16 cellular contexts compared by ENCODE assay signal in the genomic region with DNA sequence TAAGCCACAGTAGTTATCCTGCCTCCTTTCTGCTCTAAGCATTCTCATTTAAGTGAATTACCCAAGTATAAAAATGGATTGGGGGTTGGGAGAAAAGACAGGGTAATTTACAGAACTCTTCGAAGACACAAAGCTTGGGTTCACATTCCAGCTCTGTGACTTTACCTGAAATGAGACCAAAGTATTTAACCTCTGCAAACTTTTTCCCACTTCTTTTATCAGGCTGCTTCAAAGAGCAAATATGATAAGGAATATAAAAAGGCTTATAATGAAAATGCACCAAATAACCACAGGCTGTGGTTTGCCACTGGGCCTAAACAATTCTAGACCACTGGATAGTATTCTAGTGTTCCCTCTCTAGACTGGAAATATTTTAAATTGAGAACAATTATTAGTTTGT.
DNase-seq lines count a peak whose midpoint lies in the region; ATAC-seq, FAIRE-seq and TF ChIP-seq lines count a peak whose summit lies in the region.
"Had no signal": no experiment of that assay in that cellular context is flagged by ENCODE, and none has a peak within 500 bp of the region (broad histone marks: within the 10 kb centered on the region; RNA-seq: fewer than 3 reads in every experiment).

No MANE protein-coding gene starts in this region.

- H2AFZ ChIP-seq in SK-N-SH (ENCODE audit: low read depth) (no peak overlapping the region), endothelial cell of umbilical vein (ENCODE audit: low read depth, low read length) (no peak overlapping the region), neural progenitor cell (replicated peaks) (no peak overlapping the region)

- TSS peak; percentile 38 for BruUV-seq in endothelial cell of umbilical vein (replicated peaks; lab: Mats Ljungman, UMichigan)

- H3K9me3 ChIP-seq in SK-N-SH (no peaks in the 10 kb centered on the region), endothelial cell of umbilical vein (replicated peaks; ENCODE audit: control insufficient read depth, insufficient read depth, low read length) (no peaks in the 10 kb centered on the region), neural progenitor cell (ENCODE audit: low read depth) (no peaks in the 10 kb centered on the region), upper lobe of left lung (no peaks in the 10 kb centered on the region)

- H3K9me1 ChIP-seq in endothelial cell of umbilical vein (replicated peaks; ENCODE audit: control insufficient read depth, extremely low read depth, insufficient read depth, low read length) = no peaks in the 10 kb centered on the region

- ATAC-seq in SK-N-SH treated with all-trans-retinoic acid at 6 μM for 48 hours (no peak), upper lobe of left lung (ENCODE audit: low FRiP score in 2 of 2) (no peak)
- ATAC-seq: activated T-cell treated with anti-CD3 and anti-CD28 coated beads, Interleukin-2, amount 50 U/mL, for 4 hours; stimulated activated effector memory CD8-positive, alpha-beta T cell treated with anti-CD3 and anti-CD28 coated beads, Interleukin-12 subunit alpha, Interleukin-12 subunit beta, amount 100 ng/mL, for 72 hours had no signal

- H3K27ac Mint-ChIP-seq in neural progenitor cell = no peak overlapping the region
- H3K27ac Mint-ChIP-seq: CD4-positive, alpha-beta T cell; stimulated activated effector memory CD8-positive, alpha-beta T cell treated with anti-CD3 and anti-CD28 coated beads, Interleukin-12 subunit alpha, Interleukin-12 subunit beta, amount 100 ng/mL, for 72 hours had no signal

- FAIRE-seq in endothelial cell of umbilical vein (lab: Jason Lieb, UNC) = no peak

- POLR2A ChIA-PET in SK-N-SH (lab: Yijun Ruan, JAX) = no interaction called here
- POLR2A ChIA-PET in endothelial cell of umbilical vein (lab: Charles Lee) = no interaction called here

- H3K4me1 ChIP-seq in SK-N-SH (ENCODE audit: control insufficient read depth in 1 of 2, insufficient read depth in 2 of 2, low read depth in 1 of 2, low read length in 1 of 2) = peaks cover 9 to 42% of the 10 kb centered on the region in 2 experiments
- H3K4me1 ChIP-seq in endothelial cell of umbilical vein (ENCODE audit: control insufficient read depth, extremely low read depth, insufficient read depth, low read length) = peaks cover 68% of the 10 kb centered on the region
- H3K4me1 ChIP-seq in neural progenitor cell = peaks cover 68% of the 10 kb centered on the region
- peaks cover 11 to 37% (median 18%) of the 10 kb centered on the region in 4 donors for H3K4me1 ChIP-seq in upper lobe of left lung

- H3K9ac ChIP-seq in SK-N-SH (peak overlapping the region; percentile 67; the same call in 1 of the 2 replicates), endothelial cell of umbilical vein (replicated peaks; ENCODE audit: extremely low read depth, insufficient read depth, low read length) (peak overlapping the region; percentile 95), neural progenitor cell (no peak overlapping the region)

- peaks cover 2% of the 10 kb centered on the region for H3K36me3 Mint-ChIP-seq in neural progenitor cell
- H3K36me3 Mint-ChIP-seq: stimulated activated effector memory CD8-positive, alpha-beta T cell treated with anti-CD3 and anti-CD28 coated beads, Interleukin-12 subunit alpha, Interleukin-12 subunit beta, amount 100 ng/mL, for 72 hours had no signal

- H3K4me3 ChIP-seq in SK-N-SH (ENCODE audit: low read depth in 2 of 2, low read length in 1 of 2) (no peak overlapping the region; a peak in 1 of 4 replicates), endothelial cell of umbilical vein (replicated peaks in 1 of 3; ENCODE audit: insufficient read depth in 1 of 3, low read depth in 1 of 3, low read length in 3 of 3) (peak overlapping the region in 2 of 3 experiments; percentile 5 to 96), neural progenitor cell (no peak overlapping the region), upper lobe of left lung (no peak overlapping the region)

- TF ChIP-seq RAD21 in SK-N-SH (IDR thresholded peaks at IDR 0.05; ENCODE audit: low read length) = no peak

- H3K4me2 ChIP-seq in SK-N-SH (peak overlapping the region; percentile 74), endothelial cell of umbilical vein (ENCODE audit: insufficient read depth, low read length) (peak overlapping the region; percentile 97), neural progenitor cell (no peak overlapping the region)

- peaks cover 7% of the 10 kb centered on the region; the same call in 1 of the 2 replicates for H4K20me1 ChIP-seq in SK-N-SH (ENCODE audit: insufficient read depth)
- no peaks in the 10 kb centered on the region for H4K20me1 ChIP-seq in endothelial cell of umbilical vein (replicated peaks; ENCODE audit: control insufficient read depth, extremely low read depth, insufficient read depth, low read length)
- H4K20me1 ChIP-seq in neural progenitor cell (ENCODE audit: low read depth) = no peaks in the 10 kb centered on the region

- no peak for TF ChIP-seq POLR2A in endothelial cell of umbilical vein (IDR thresholded peaks at IDR 0.05; ENCODE audit: low read depth, low read length)
- no peak for TF ChIP-seq POLR2A in upper lobe of left lung (IDR thresholded peaks at IDR 0.05)

- H3K27me3 ChIP-seq in SK-N-SH (ENCODE audit: insufficient read depth) (no peaks in the 10 kb centered on the region), endothelial cell of umbilical vein (ENCODE audit: control insufficient read depth in 2 of 2, insufficient read depth in 2 of 2, low read length in 2 of 2) (no peaks in the 10 kb centered on the region), neural progenitor cell (no peaks in the 10 kb centered on the region), upper lobe of left lung (no peaks in the 10 kb centered on the region)

- H3F3A ChIP-seq in SK-N-SH (replicated peaks; ENCODE audit: insufficient read depth) (peaks cover 48% of the 10 kb centered on the region), neural progenitor cell (ENCODE audit: low read depth) (peaks cover 17% of the 10 kb centered on the region)

- dilution Hi-C loops in endothelial cell of umbilical vein (cut with MboI; ENCODE audit: extremely low pct_ligation_motif_present, low sequenced_read_pairs) = no loop called here

- CTCF ChIA-PET in SK-N-SH (lab: Yijun Ruan, JAX) (interaction anchor here (1.0 kb wide), 1 partner anchor 19 kb away, joined by 3 read pairs; no protein-coding TSS in a partner anchor), endothelial cell of umbilical vein (lab: Charles Lee) (interaction anchor here (1.0 to 6.4 kb wide), 3 partner anchors 14 to 113 kb away, joined by 3 to 48 read pairs (median 8); no protein-coding TSS in a partner anchor)

- no peaks in the 10 kb centered on the region for H3K9me3 Mint-ChIP-seq in neural progenitor cell
- H3K9me3 Mint-ChIP-seq: activated T-cell treated with anti-CD3 and anti-CD28 coated beads, Interleukin-2, amount 50 U/mL, for 4 hours; CD4-positive, alpha-beta T cell; stimulated activated effector memory CD8-positive, alpha-beta T cell treated with anti-CD3 and anti-CD28 coated beads, Interleukin-12 subunit alpha, Interleukin-12 subunit beta, amount 100 ng/mL, for 72 hours had no signal

- TF ChIP-seq EP300 in SK-N-SH (IDR thresholded peaks at IDR 0.05; ENCODE audit: borderline replicate concordance in 1 of 2, low read depth in 1 of 2, low read length in 1 of 2) (no peak), upper lobe of left lung (IDR thresholded peaks at IDR 0.05) (no peak)

- H3K79me2 ChIP-seq in SK-N-SH (ENCODE audit: insufficient read depth) (peaks cover 100% of the 10 kb centered on the region), endothelial cell of umbilical vein (ENCODE audit: control insufficient read depth, insufficient read depth, low read length) (peaks cover 61% of the 10 kb centered on the region), neural progenitor cell (ENCODE audit: low read depth) (peaks cover 8% of the 10 kb centered on the region)

- no peaks in the 10 kb centered on the region for H3K9me2 ChIP-seq in SK-N-SH

- WGBS in SK-N-SH (ENCODE audit: low lambda C conversion rate) = 71% methylated on average over 1 of the region's 1 CpG
- WGBS in upper lobe of left lung, 2 donors = 54 to 71% methylated on average over 1 of the region's 1 CpG

- DNase-seq in SK-N-SH (no peak), endothelial cell of umbilical vein (ENCODE audit: low read depth, low spot score) (no peak), neural progenitor cell (ENCODE audit: low spot score) (no peak), upper lobe of left lung (no peak), NCI-H526 treated with DMSO at 0.1 percent for 48 hours (lab: John Stamatoyannopoulos, UW) (no peak), T1000 (lab: John Stamatoyannopoulos, UW) (no peak)
- DNase-seq in activated CD4-positive, alpha-beta T cell treated with anti-CD3 and anti-CD28 coated beads for 48 hours = no peak
- DNase-seq: activated T-cell treated with anti-CD3 and anti-CD28 coated beads, Interleukin-2, amount 50 U/mL, for 4 hours; CD4-positive, alpha-beta T cell; hypothalamus; KG1; NCI-H1105 treated with DMSO at 0.1 percent for 48 hours; NK-92 treated with Interleukin-12 subunit alpha and Interleukin-12 subunit beta, amount 100 ng/mL, for 24 hours had no signal

- H3K4me3 Mint-ChIP-seq in neural progenitor cell = no peak overlapping the region
- H3K4me3 Mint-ChIP-seq: activated T-cell treated with anti-CD3 and anti-CD28 coated beads, Interleukin-2, amount 50 U/mL, for 4 hours; CD4-positive, alpha-beta T cell; stimulated activated effector memory CD8-positive, alpha-beta T cell treated with anti-CD3 and anti-CD28 coated beads, Interleukin-12 subunit alpha, Interleukin-12 subunit beta, amount 100 ng/mL, for 72 hours had no signal

- H3K27ac ChIP-seq in SK-N-SH (ENCODE audit: low read depth in 2 of 2, low read length in 1 of 2) (peak overlapping the region; percentile 48 to 91; a peak in 3 of 4 replicates), endothelial cell of umbilical vein (ENCODE audit: insufficient read depth, low read depth, low read length) (peak overlapping the region; percentile 94), neural progenitor cell (peak overlapping the region; percentile 33), upper lobe of left lung (peak overlapping the region in 3 of 4 donors; percentile 4 to 71 (median 67))
- H3K27ac ChIP-seq: 22Rv1 had no signal

- intact Hi-C loops in endothelial cell of umbilical vein (cut with micrococcal nuclease) = no loop called here

- TF ChIP-seq CTCF in SK-N-SH (IDR thresholded peaks at IDR 0.05) (no peak), endothelial cell of umbilical vein (IDR thresholded peaks at IDR 0.05; ENCODE audit: extremely low read depth in 1 of 2, insufficient read depth in 1 of 2, low read depth in 1 of 2, low read length in 2 of 2) (no peak), neural progenitor cell (IDR thresholded peaks at IDR 0.05) (no peak), upper lobe of left lung (IDR thresholded peaks at IDR 0.05) (no peak)

- no peaks in the 10 kb centered on the region for H3K27me3 Mint-ChIP-seq in neural progenitor cell (ENCODE audit: insufficient read depth, low read depth)

- peaks cover 48% of the 10 kb centered on the region for H3K4me1 Mint-ChIP-seq in neural progenitor cell
- H3K4me1 Mint-ChIP-seq: stimulated activated effector memory CD8-positive, alpha-beta T cell treated with anti-CD3 and anti-CD28 coated beads, Interleukin-12 subunit alpha, Interleukin-12 subunit beta, amount 100 ng/mL, for 72 hours had no signal

- H3K36me3 ChIP-seq in SK-N-SH (replicated peaks in 1 of 2; ENCODE audit: control insufficient read depth in 1 of 2, insufficient read depth in 2 of 2, low read length in 1 of 2) = peaks cover 20 to 40% of the 10 kb centered on the region in 2 experiments
- peaks cover 2 to 23% of the 10 kb centered on the region in 2 experiments for H3K36me3 ChIP-seq in endothelial cell of umbilical vein (ENCODE audit: control insufficient read depth in 2 of 2, extremely low read depth in 1 of 2, insufficient read depth in 2 of 2, low read length in 2 of 2)
- H3K36me3 ChIP-seq in neural progenitor cell = no peaks in the 10 kb centered on the region
- no peaks in the 10 kb centered on the region for H3K36me3 ChIP-seq in upper lobe of left lung

Comparison
In these comparisons a context has a peak if more than half of its experiments do, and no peak if none do; other contexts are left out.
1. H3K27ac ChIP-seq: peak in every context shown above with its lines; median percentile 94 in endothelial cell of umbilical vein; 70 in SK-N-SH; 67 in upper lobe of left lung; 33 in neural progenitor cell.
2. H3K4me3 ChIP-seq: peak in endothelial cell of umbilical vein (2 of 3); none in SK-N-SH (0 of 2), neural progenitor cell (single experiment) and upper lobe of left lung (0 of 4).